ENCODE assay signal across 16 cellular contexts in genomic region chr6:170345662-170346061, GRCh38. TPM values are rescaled to one million over a fixed set of nuclear protein-coding genes. Genes with fewer than 3 reads are reported as not detected.
DNase-seq lines count a peak whose midpoint lies in the region; ATAC-seq and TF ChIP-seq lines count a peak whose summit lies in the region.
"Had no signal": no experiment of that assay in that cellular context is flagged by ENCODE, and none has a peak within 500 bp of the region (broad histone marks: within the 10 kb centered on the region; RNA-seq: fewer than 3 reads in every experiment).

No MANE protein-coding gene starts in this region.

- H3K27me3 ChIP-seq in left lung (no peaks in the 10 kb centered on the region), uterus (no peaks in the 10 kb centered on the region)
- H3K27me3 ChIP-seq: foreskin keratinocyte, sigmoid colon had no signal

- CTCF ChIA-PET in activated CD8-positive, alpha-beta T cell treated with anti-CD3 and anti-CD28 coated beads for 36 hours (lab: Charles Lee) = interaction anchor here (1.2 kb wide), 1 partner anchor 10 kb away, joined by 3 read pairs; no protein-coding TSS in a partner anchor

- H3K9me3 Mint-ChIP-seq in activated CD8-positive, alpha-beta T cell treated with anti-CD3 and anti-CD28 coated beads for 36 hours = no peaks in the 10 kb centered on the region
- H3K9me3 Mint-ChIP-seq: effector memory CD8-positive, alpha-beta T cell had no signal

- peaks cover 31% of the 10 kb centered on the region for H3K4me1 Mint-ChIP-seq in activated CD8-positive, alpha-beta T cell treated with anti-CD3 and anti-CD28 coated beads for 36 hours (ENCODE audit: low read depth)
- H3K4me1 Mint-ChIP-seq: nephron had no signal

- H3K4me1 ChIP-seq in left lung (peaks cover 0 to 11% of the 10 kb centered on the region in 2 donors), uterus (no peaks in the 10 kb centered on the region)

- ATAC-seq in activated CD8-positive, alpha-beta T cell treated with anti-CD3 and anti-CD28 coated beads for 36 hours = peak; percentile 52
- no peak for ATAC-seq in left lung
- ATAC-seq: effector memory CD8-positive, alpha-beta T cell had no signal

- peak overlapping the region; percentile 13 for H3K27ac Mint-ChIP-seq in activated CD8-positive, alpha-beta T cell treated with anti-CD3 and anti-CD28 coated beads for 36 hours
- H3K27ac Mint-ChIP-seq: nephron had no signal

- H3K36me3 Mint-ChIP-seq in activated CD8-positive, alpha-beta T cell treated with anti-CD3 and anti-CD28 coated beads for 36 hours (ENCODE audit: low read depth) = peaks cover 39% of the 10 kb centered on the region

- intact Hi-C loops in activated CD8-positive, alpha-beta T cell treated with anti-CD3 and anti-CD28 coated beads for 36 hours (cut with micrococcal nuclease) = no loop called here
- intact Hi-C loops in left lung (cut with DNase I) (no loop called here), uterus (cut with DNase I; ENCODE audit: low total_unique reads) (no loop called here)

- no peaks in the 10 kb centered on the region for H3K27me3 Mint-ChIP-seq in activated CD8-positive, alpha-beta T cell treated with anti-CD3 and anti-CD28 coated beads for 36 hours
- H3K27me3 Mint-ChIP-seq: effector memory CD8-positive, alpha-beta T cell had no signal

- TF ChIP-seq POLR2A in uterus (IDR thresholded peaks at IDR 0.05) = no peak

- POLR2A ChIA-PET in activated CD8-positive, alpha-beta T cell treated with anti-CD3 and anti-CD28 coated beads for 36 hours (lab: Charles Lee) = no interaction called here

- H3K36me3 ChIP-seq in left lung (peaks cover 0 to 56% of the 10 kb centered on the region in 2 donors), uterus (no peaks in the 10 kb centered on the region)

- peak overlapping the region; percentile 23 to 74 for H3K27ac ChIP-seq in left lung
- H3K27ac ChIP-seq in uterus = peak overlapping the region; percentile 28 to 39
- H3K27ac ChIP-seq: sigmoid colon had no signal

- no peak for TF ChIP-seq CTCF in activated CD8-positive, alpha-beta T cell treated with anti-CD3 and anti-CD28 coated beads for 36 hours (IDR thresholded peaks at IDR 0.05)
- TF ChIP-seq CTCF in left lung (IDR thresholded peaks at IDR 0.05) (no peak), uterus (IDR thresholded peaks at IDR 0.05) (no peak)

- H3K4me3 ChIP-seq in left lung = no peak overlapping the region
- H3K4me3 ChIP-seq in uterus = no peak overlapping the region
- H3K4me3 ChIP-seq: sigmoid colon had no signal

- H3K4me3 Mint-ChIP-seq in activated CD8-positive, alpha-beta T cell treated with anti-CD3 and anti-CD28 coated beads for 36 hours = no peak overlapping the region
- H3K4me3 Mint-ChIP-seq: effector memory CD8-positive, alpha-beta T cell; nephron had no signal

- peak; percentile 10 for DNase-seq in stimulated activated CD4-positive, alpha-beta T cell treated with anti-CD3 and anti-CD28 coated beads, Interleukin-1b, Interleukin-23, amount 100 ng/mL, for 48 hours
- no peak for DNase-seq in stimulated activated CD4-positive, alpha-beta T cell treated with anti-CD3 and anti-CD28 coated beads, Interleukin-4, amount 100 ng/mL, for 24 hours
- DNase-seq in activated CD8-positive, alpha-beta T cell treated with anti-CD3 and anti-CD28 coated beads for 36 hours = peak; percentile 13
- DNase-seq in left lung (no peak), uterus (no peak), NCI-H1417 treated with DMSO at 0.1 percent for 48 hours (lab: John Stamatoyannopoulos, UW) (no peak), NCI-H2196 treated with DMSO at 0.1 percent for 48 hours (lab: John Stamatoyannopoulos, UW; ENCODE audit: unreplicated experiment) (no peak), NCI-H526 (lab: John Stamatoyannopoulos, UW) (no peak)
- DNase-seq: activated CD4-positive, CD25-positive, alpha-beta regulatory T cell; Calu3; effector memory CD8-positive, alpha-beta T cell; foreskin keratinocyte; NCI-H1930; NCI-H774; sigmoid colon had no signal

- H3K9me3 ChIP-seq in left lung (peaks cover 0 to 5% of the 10 kb centered on the region in 2 donors), uterus (no peaks in the 10 kb centered on the region)
- H3K9me3 ChIP-seq: sigmoid colon had no signal

RNA-seq across cellular contexts. Expression of gene FAM120B, which starts 39.1 kb away (rescaled TPM):
- 10 to 100 TPM; 19.0 to 19.5 TPM for total RNA-seq in activated CD8-positive, alpha-beta T cell treated with anti-CD3 and anti-CD28 coated beads for 36 hours
- total RNA-seq in left lung = 10 to 100 TPM; 26.6 to 27.8 TPM
- total RNA-seq in uterus = 10 to 100 TPM; 12.1 to 50.9 (median 35.2) TPM

RNA-seq across cellular contexts. Expression of gene DLL1, which starts 54.8 kb away (rescaled TPM):
- 1 to 10 TPM; 1.9 to 2.4 TPM for total RNA-seq in activated CD8-positive, alpha-beta T cell treated with anti-CD3 and anti-CD28 coated beads for 36 hours
- 10 to 100 TPM in 1 of 2 donors, 1 to 10 TPM in 1; 6.3 to 12.8 TPM for total RNA-seq in left lung
- 10 to 100 TPM in 3 of 4 donors, 1 to 10 TPM in 1; 8.7 to 24.3 (median 19.2) TPM for total RNA-seq in uterus

Comparison
In these comparisons a context has a peak if more than half of its experiments do, and no peak if none do; other contexts are left out.
1. DNase-seq: peak in stimulated activated CD4-positive, alpha-beta T cell treated with anti-CD3 and anti-CD28 coated beads, Interleukin-1b, Interleukin-23, amount 100 ng/mL, for 48 hours (single experiment) and activated CD8-positive, alpha-beta T cell treated with anti-CD3 and anti-CD28 coated beads for 36 hours (single experiment); none in stimulated activated CD4-positive, alpha-beta T cell treated with anti-CD3 and anti-CD28 coated beads, Interleukin-4, amount 100 ng/mL, for 24 hours (single experiment), left lung (0 of 2), uterus (0 of 2), NCI-H1417 treated with DMSO at 0.1 percent for 48 hours (single experiment), NCI-H2196 treated with DMSO at 0.1 percent for 48 hours (single experiment) and NCI-H526 (0 of 2).